19 cellular contexts compared by ENCODE assay signal in the genomic region with DNA sequence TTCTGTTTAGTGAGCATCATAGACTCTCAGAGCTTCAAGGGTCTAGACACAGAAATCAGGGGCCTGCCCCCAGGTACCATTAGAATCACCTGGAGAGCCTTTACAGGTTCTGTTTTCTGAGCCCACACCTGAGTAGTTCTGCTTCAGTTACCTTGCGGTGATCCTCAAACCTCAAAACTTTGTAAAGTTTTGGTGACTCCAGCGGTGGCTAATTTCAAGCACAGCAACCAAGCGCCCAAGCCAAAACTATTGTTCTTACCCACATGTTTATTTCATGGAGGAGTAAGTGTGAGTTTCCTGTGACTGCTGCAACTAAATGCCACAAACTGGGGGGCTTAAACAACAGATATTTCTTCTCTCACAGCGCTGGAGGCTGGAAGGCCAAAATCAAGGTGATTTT.
DNase-seq lines count a peak whose midpoint lies in the region; ATAC-seq, FAIRE-seq and TF ChIP-seq lines count a peak whose summit lies in the region.
"Had no signal": no experiment of that assay in that cellular context is flagged by ENCODE, and none has a peak within 500 bp of the region (broad histone marks: within the 10 kb centered on the region; RNA-seq: fewer than 3 reads in every experiment).

No MANE protein-coding gene starts in this region.

- H3K27me3 ChIP-seq in bronchial epithelial cell (ENCODE audit: control insufficient read depth, insufficient read depth, low read length) (peaks cover 16% of the 10 kb centered on the region), lower lobe of right lung (ENCODE audit: low read depth) (peaks cover 53% of the 10 kb centered on the region)
- H3K27me3 ChIP-seq: BLaER1 had no signal

- no peaks in the 10 kb centered on the region for H3K36me3 ChIP-seq in bronchial epithelial cell (ENCODE audit: control insufficient read depth, insufficient read depth, low read length)
- H3K36me3 ChIP-seq in lower lobe of right lung, result no peaks in the 10 kb centered on the region
- H3K36me3 ChIP-seq: BLaER1 had no signal

- intact Hi-C loops in lower lobe of right lung (cut with DNase I), result no loop called here

- TF ChIP-seq CTCF in HFFc6 (IDR thresholded peaks at IDR 0.05), result no peak
- no peak for TF ChIP-seq CTCF in bronchial epithelial cell (IDR thresholded peaks at IDR 0.05; ENCODE audit: insufficient read depth, low read length, severe bottlenecking)
- no peak for TF ChIP-seq CTCF in nephron (IDR thresholded peaks at IDR 0.05; ENCODE audit: unreplicated experiment in 3 of 3)
- no peak for TF ChIP-seq CTCF in lower lobe of right lung (IDR thresholded peaks at IDR 0.05)

- DNase-seq in HFFc6 (no peak), bronchial epithelial cell (ENCODE audit: low read depth) (peak; percentile 72), lower lobe of right lung (no peak), GM19238 (ENCODE audit: insufficient read length, low spot score) (no peak)
- DNase-seq in activated CD4-positive, CD25-positive, alpha-beta regulatory T cell (lab: John Stamatoyannopoulos, UW), result no peak
- DNase-seq: 8988T; CD4-positive, alpha-beta memory T cell; DMS153; DMS79; GDM1; GOT3 had no signal

- H3K27ac ChIP-seq in temporal lobe (ENCODE audit: low read depth, low read length) (peak overlapping the region; percentile 14), lower lobe of right lung (no peak overlapping the region)
- H3K27ac ChIP-seq: BLaER1, HL-60 had no signal

- H3K4me1 Mint-ChIP-seq in HFFc6 (ENCODE audit: low read depth) (peaks cover 37% of the 10 kb centered on the region), nephron (peaks cover 25% of the 10 kb centered on the region)
- H3K4me1 Mint-ChIP-seq: CD4-positive, alpha-beta memory T cell had no signal

- H3K9me3 Mint-ChIP-seq in HFFc6 (peaks cover 5% of the 10 kb centered on the region; the same call in 1 of the 2 replicates), nephron (no peaks in the 10 kb centered on the region)

- H3K4me1 ChIP-seq in lower lobe of right lung, result no peaks in the 10 kb centered on the region

- H3K9me3 ChIP-seq in lower lobe of right lung, result no peaks in the 10 kb centered on the region
- H3K9me3 ChIP-seq: BLaER1 had no signal

- H3K27ac Mint-ChIP-seq in HFFc6, result 0 out of 2 replicates have a peak overlapping the region, but pooled peaks have one; percentile 7
- peak overlapping the region; percentile 21 to 67 (median 39) for H3K27ac Mint-ChIP-seq in nephron
- H3K27ac Mint-ChIP-seq: CD14-positive monocyte had no signal

- H3K4me3 ChIP-seq in bronchial epithelial cell (ENCODE audit: low read depth, low read length) (no peak overlapping the region), lower lobe of right lung (no peak overlapping the region)
- H3K4me3 ChIP-seq: BLaER1 had no signal

- H3K4me3 Mint-ChIP-seq in HFFc6, result no peak overlapping the region
- H3K4me3 Mint-ChIP-seq in nephron, result no peak overlapping the region
- H3K4me3 Mint-ChIP-seq: CD4-positive, alpha-beta memory T cell had no signal

- H3K27me3 Mint-ChIP-seq in HFFc6 (ENCODE audit: insufficient read depth), result peaks cover 11% of the 10 kb centered on the region; the same call in 1 of the 2 replicates
- peaks cover 13% of the 10 kb centered on the region for H3K27me3 Mint-ChIP-seq in nephron (ENCODE audit: low read depth)

- no peak for FAIRE-seq in bronchial epithelial cell (lab: Jason Lieb, UNC)
- FAIRE-seq: GM12892, GM18507 had no signal

- ATAC-seq in lower lobe of right lung, result no peak
- ATAC-seq: HCT116 had no signal

- H3K36me3 Mint-ChIP-seq in HFFc6 (ENCODE audit: low read depth), result no peaks in the 10 kb centered on the region
- H3K36me3 Mint-ChIP-seq in nephron (ENCODE audit: low read depth), result no peaks in the 10 kb centered on the region
- H3K36me3 Mint-ChIP-seq: CD14-positive monocyte; CD4-positive, alpha-beta memory T cell had no signal
